In genomic region chr14:93531644-93532043, GRCh38 we compare ENCODE assay signal across 28 cellular contexts.
"Had no signal": no experiment of that assay in that cellular context is flagged by ENCODE, and none has a peak within 500 bp of the region (broad histone marks: within the 10 kb centered on the region; RNA-seq: fewer than 3 reads in every experiment).

No MANE protein-coding gene starts in this region.

- H3K79me2 ChIP-seq: hepatocyte had no signal

- H2AFZ ChIP-seq: hepatocyte had no signal

- H3K4me3 ChIP-seq: colonic mucosa, coronary artery, dorsolateral prefrontal cortex, esophagus muscularis mucosa, esophagus squamous epithelium, gastrocnemius medialis, gastroesophageal sphincter, heart left ventricle, heart right ventricle, hepatocyte had no signal

- H3K9me3 Mint-ChIP-seq: dendritic cell treated with granulocyte-macrophage colony-stimulating factor and Interleukin-4, amounts not matched to agents 40 ng/mL and 50 ng/mL, for 4 days; effector memory CD8-positive, alpha-beta T cell had no signal

- H3K4me1 ChIP-seq: colonic mucosa, esophagus muscularis mucosa, esophagus squamous epithelium, foreskin keratinocyte, gastrocnemius medialis, gastroesophageal sphincter had no signal

- H3K4me2 ChIP-seq: hepatocyte had no signal

- ATAC-seq: effector memory CD8-positive, alpha-beta T cell; esophagus mucosa; foreskin keratinocyte; gastrocnemius medialis; gastroesophageal sphincter; heart left ventricle; heart right ventricle had no signal

- DNase-seq: colonic mucosa; cortex of kidney; dermis blood vessel endothelial cell; dorsolateral prefrontal cortex; effector CD4-positive, alpha-beta T cell; effector CD8-positive, alpha-beta T cell; effector memory CD4-positive, alpha-beta T cell; effector memory CD8-positive, alpha-beta T cell; endodermal cell; erythroblast; esophagus squamous epithelium; foreskin fibroblast; foreskin keratinocyte; foreskin melanocyte; gastrocnemius medialis; glutamatergic neuron; head of caudate nucleus; heart left ventricle; heart right ventricle had no signal

- H3K27ac ChIP-seq: colonic mucosa, coronary artery, dorsolateral prefrontal cortex, epithelial cell of prostate, esophagus muscularis mucosa, esophagus squamous epithelium, foreskin keratinocyte, gastrocnemius medialis, gastroesophageal sphincter, heart left ventricle, heart right ventricle, hepatocyte had no signal

- H3K36me3 ChIP-seq: colonic mucosa, esophagus muscularis mucosa, esophagus squamous epithelium, gastrocnemius medialis, gastroesophageal sphincter, heart left ventricle, heart right ventricle had no signal

- H3K27ac Mint-ChIP-seq: dendritic cell treated with granulocyte-macrophage colony-stimulating factor and Interleukin-4, amounts not matched to agents 40 ng/mL and 50 ng/mL, for 4 days; effector memory CD8-positive, alpha-beta T cell; endodermal cell had no signal

- H3K9me3 ChIP-seq: colonic mucosa, esophagus muscularis mucosa, esophagus squamous epithelium, gastrocnemius medialis, gastroesophageal sphincter, heart right ventricle had no signal

- H3K27me3 ChIP-seq: colonic mucosa, dorsolateral prefrontal cortex, esophagus muscularis mucosa, foreskin keratinocyte, gastrocnemius medialis, gastroesophageal sphincter, heart left ventricle, hepatocyte had no signal

- H3K4me3 Mint-ChIP-seq: dendritic cell treated with granulocyte-macrophage colony-stimulating factor and Interleukin-4, amounts not matched to agents 40 ng/mL and 50 ng/mL, for 4 days; effector memory CD8-positive, alpha-beta T cell; endodermal cell had no signal

- FAIRE-seq: endometrium, endothelial cell of umbilical vein had no signal
